Comparison of ENCODE assay signal across 11 cellular contexts in genomic region chrX:13074297-13075262, GRCh38. TPM values are rescaled to one million over a fixed set of nuclear protein-coding genes. Genes with fewer than 3 reads are reported as not detected.
DNase-seq lines count a peak whose midpoint lies in the region; ATAC-seq and TF ChIP-seq lines count a peak whose summit lies in the region.
"Had no signal": no experiment of that assay in that cellular context is flagged by ENCODE, and none has a peak within 500 bp of the region (broad histone marks: within the 10 kb centered on the region; RNA-seq: fewer than 3 reads in every experiment).

No MANE protein-coding gene starts in this region.

- H3K4me1 Mint-ChIP-seq in activated T-helper 17 cell treated with anti-CD3 and anti-CD28 coated beads, Interleukin-2, amount 50 U/mL, for 72 hours: peaks cover 20% of the 10 kb centered on the region

- POLR2A ChIA-PET in GM10248 (lab: Yijun Ruan, JAX): interaction anchor here (0.9 to 1.2 kb wide), 2 partner anchors 75 to 96 kb away, joined by 3 read pairs; no protein-coding TSS in a partner anchor

- intact Hi-C loops in uterus (cut with DNase I; ENCODE audit: low total_unique reads): no loop called here

- peaks cover 5% of the 10 kb centered on the region for H3K36me3 Mint-ChIP-seq in activated T-helper 17 cell treated with anti-CD3 and anti-CD28 coated beads, Interleukin-2, amount 50 U/mL, for 72 hours (ENCODE audit: low read depth)
- H3K36me3 Mint-ChIP-seq: neural progenitor cell had no signal

- H3K27ac Mint-ChIP-seq in activated T-helper 17 cell treated with anti-CD3 and anti-CD28 coated beads, Interleukin-2, amount 50 U/mL, for 72 hours: peak overlapping the region; percentile 90
- H3K27ac Mint-ChIP-seq: neural progenitor cell had no signal

- TF ChIP-seq CTCF in GM10248 (IDR thresholded peaks at IDR 0.05; ENCODE audit: control extremely low read depth, extremely low read depth, low read depth, missing control alignments) (no peak), uterus (IDR thresholded peaks at IDR 0.05) (no peak)

- H3K27me3 Mint-ChIP-seq in activated T-helper 17 cell treated with anti-CD3 and anti-CD28 coated beads, Interleukin-2, amount 50 U/mL, for 72 hours: no peaks in the 10 kb centered on the region

- peak; percentile 56 for DNase-seq in GM10248 (ENCODE audit: extremely low spot score)
- no peak for DNase-seq in NCI-H2227 (lab: John Stamatoyannopoulos, UW; ENCODE audit: unreplicated experiment)
- DNase-seq in COLO668 (lab: John Stamatoyannopoulos, UW; ENCODE audit: unreplicated experiment): no peak
- no peak for DNase-seq in substantia nigra (lab: John Stamatoyannopoulos, UW)
- DNase-seq in uterus: no peak
- DNase-seq: aorta, foreskin melanocyte had no signal

- H3K9me3 ChIP-seq in uterus: peaks cover 0 to 7% of the 10 kb centered on the region in 2 donors

- ATAC-seq in GM19397 (IDR thresholded peaks at IDR 0.05; ENCODE audit: unreplicated experiment): peak; percentile 84
- ATAC-seq in HG03066 (IDR thresholded peaks at IDR 0.05; ENCODE audit: low read depth, unreplicated experiment): peak; percentile 69
- peak; percentile 55 for ATAC-seq in activated T-helper 17 cell treated with anti-CD3 and anti-CD28 coated beads, Interleukin-2, amount 50 U/mL, for 72 hours (replicated peaks)

- no peaks in the 10 kb centered on the region for H3K27me3 ChIP-seq in uterus
- H3K27me3 ChIP-seq: neural progenitor cell had no signal

- H3K27ac ChIP-seq in substantia nigra (ENCODE audit: low read depth, low read length, poor library complexity, severe bottlenecking) (no peak overlapping the region), uterus (no peak overlapping the region)
- H3K27ac ChIP-seq: neural progenitor cell had no signal

- H3K4me1 ChIP-seq in uterus: peaks cover 0 to 4% of the 10 kb centered on the region in 2 donors

- H3K4me3 ChIP-seq in uterus: no peak overlapping the region
- H3K4me3 ChIP-seq: neural progenitor cell had no signal

- no peak for TF ChIP-seq POLR2A in uterus (IDR thresholded peaks at IDR 0.05)

- peak overlapping the region; percentile 66 for H3K4me3 Mint-ChIP-seq in activated T-helper 17 cell treated with anti-CD3 and anti-CD28 coated beads, Interleukin-2, amount 50 U/mL, for 72 hours
- H3K4me3 Mint-ChIP-seq: neural progenitor cell had no signal

- H3K9me3 Mint-ChIP-seq in activated T-helper 17 cell treated with anti-CD3 and anti-CD28 coated beads, Interleukin-2, amount 50 U/mL, for 72 hours: no peaks in the 10 kb centered on the region

- H3K36me3 ChIP-seq in uterus: no peaks in the 10 kb centered on the region
- H3K36me3 ChIP-seq: neural progenitor cell had no signal

- CTCF ChIA-PET in GM10248 (lab: Yijun Ruan, JAX): interaction anchor here (0.8 to 2.1 kb wide), 7 partner anchors 10 to 413 kb away, joined by 3 to 5 read pairs (median 3); no protein-coding TSS in a partner anchor

RNA-seq across cellular contexts. Expression of gene FAM9C, which starts 30.2 kb away (rescaled TPM):
- under 1 TPM in 1 of 2 donors, not detected in 1; 0.21 TPM for total RNA-seq in activated T-helper 17 cell treated with anti-CD3 and anti-CD28 coated beads, Interleukin-2, amount 50 U/mL, for 72 hours
- under 1 TPM in 1 of 4 donors, not detected in 3; 0.07 TPM for total RNA-seq in uterus
- total RNA-seq: aorta had no signal
